Comparison of ENCODE assay signal across 2 cellular contexts in the genomic region with DNA sequence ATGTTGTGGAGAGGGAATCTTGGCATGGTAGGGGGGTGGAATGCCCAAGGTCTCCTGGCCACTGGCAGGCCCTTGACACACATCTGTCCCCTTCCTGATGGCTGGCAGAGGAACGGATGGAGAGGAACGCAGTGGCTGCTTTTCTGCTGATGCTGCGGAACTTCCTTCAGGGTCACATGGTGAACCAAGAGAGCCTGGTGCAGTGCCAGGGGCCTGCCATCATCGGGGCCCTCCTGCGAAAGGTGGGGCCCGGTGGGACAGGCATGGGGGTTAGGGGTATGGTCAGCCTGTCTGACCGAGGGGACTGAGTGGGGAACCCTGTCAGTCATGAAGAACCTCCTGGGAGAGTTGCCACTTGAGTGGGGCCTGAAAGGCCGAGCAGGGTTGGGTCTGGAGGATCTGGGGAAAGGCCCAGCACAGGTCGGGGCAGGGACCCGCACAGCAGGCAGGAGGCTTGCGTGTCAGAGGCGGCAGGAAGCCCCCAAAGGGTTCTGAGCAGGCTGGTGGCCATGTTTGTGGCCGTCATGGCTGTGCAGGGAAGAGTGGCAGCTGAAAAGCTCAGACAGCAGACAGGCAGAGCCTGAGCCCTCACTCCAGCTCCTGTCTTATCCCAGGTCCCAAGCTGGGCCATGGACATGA.
TF ChIP-seq lines count a peak whose summit lies in the region.

No MANE protein-coding gene starts in this region.

TF ChIP-seq in SK-N-SH, 30 proteins besides CTCF, POLR2A, EP300 and RAD21:
- TF ChIP-seq, protein P1, sequence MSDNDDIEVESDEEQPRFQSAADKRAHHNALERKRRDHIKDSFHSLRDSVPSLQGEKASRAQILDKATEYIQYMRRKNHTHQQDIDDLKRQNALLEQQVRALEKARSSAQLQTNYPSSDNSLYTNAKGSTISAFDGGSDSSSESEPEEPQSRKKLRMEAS (IDR thresholded peaks at IDR 0.05; ENCODE audit: low read depth) = no peak
- TF ChIP-seq FOXJ3 (CRISPR knock-in tag; IDR thresholded peaks at IDR 0.05) (no peak), MEF2A (IDR thresholded peaks at IDR 0.05; ENCODE audit: borderline replicate concordance, low read depth) (no peak), TCF12 (IDR thresholded peaks at IDR 0.05) (no peak), EZH2phosphoT487 (IDR thresholded peaks at IDR 0.05; ENCODE audit: borderline replicate concordance, low read depth) (no peak), POLR2AphosphoS5 (IDR thresholded peaks at IDR 0.05; ENCODE audit: low read depth, low read length) (no peak), TAF1 (IDR thresholded peaks at IDR 0.05; ENCODE audit: borderline replicate concordance, low read depth, low read length) (no peak), MXI1 (IDR thresholded peaks at IDR 0.05; ENCODE audit: low read depth, low read length) (no peak), RFX5 (IDR thresholded peaks at IDR 0.05; ENCODE audit: low read length) (no peak), YY1 (IDR thresholded peaks at IDR 0.05; ENCODE audit: low read depth) (no peak), GABPA (IDR thresholded peaks at IDR 0.05; ENCODE audit: low read depth) (no peak), RXRA (IDR thresholded peaks at IDR 0.05; ENCODE audit: borderline replicate concordance, low read depth) (no peak), ELF1 (IDR thresholded peaks at IDR 0.05) (no peak)
- TF ChIP-seq, protein P2, sequence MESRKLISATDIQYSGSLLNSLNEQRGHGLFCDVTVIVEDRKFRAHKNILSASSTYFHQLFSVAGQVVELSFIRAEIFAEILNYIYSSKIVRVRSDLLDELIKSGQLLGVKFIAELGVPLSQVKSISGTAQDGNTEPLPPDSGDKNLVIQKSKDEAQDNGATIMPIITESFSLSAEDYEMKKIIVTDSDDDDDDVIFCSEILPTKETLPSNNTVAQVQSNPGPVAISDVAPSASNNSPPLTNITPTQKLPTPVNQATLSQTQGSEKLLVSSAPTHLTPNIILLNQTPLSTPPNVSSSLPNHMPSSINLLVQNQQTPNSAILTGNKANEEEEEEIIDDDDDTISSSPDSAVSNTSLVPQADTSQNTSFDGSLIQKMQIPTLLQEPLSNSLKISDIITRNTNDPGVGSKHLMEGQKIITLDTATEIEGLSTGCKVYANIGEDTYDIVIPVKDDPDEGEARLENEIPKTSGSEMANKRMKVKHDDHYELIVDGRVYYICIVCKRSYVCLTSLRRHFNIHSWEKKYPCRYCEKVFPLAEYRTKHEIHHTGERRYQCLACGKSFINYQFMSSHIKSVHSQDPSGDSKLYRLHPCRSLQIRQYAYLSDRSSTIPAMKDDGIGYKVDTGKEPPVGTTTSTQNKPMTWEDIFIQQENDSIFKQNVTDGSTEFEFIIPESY (IDR thresholded peaks at IDR 0.05; ENCODE audit: borderline replicate concordance, low read depth) = no peak
- TF ChIP-seq, protein P3, sequence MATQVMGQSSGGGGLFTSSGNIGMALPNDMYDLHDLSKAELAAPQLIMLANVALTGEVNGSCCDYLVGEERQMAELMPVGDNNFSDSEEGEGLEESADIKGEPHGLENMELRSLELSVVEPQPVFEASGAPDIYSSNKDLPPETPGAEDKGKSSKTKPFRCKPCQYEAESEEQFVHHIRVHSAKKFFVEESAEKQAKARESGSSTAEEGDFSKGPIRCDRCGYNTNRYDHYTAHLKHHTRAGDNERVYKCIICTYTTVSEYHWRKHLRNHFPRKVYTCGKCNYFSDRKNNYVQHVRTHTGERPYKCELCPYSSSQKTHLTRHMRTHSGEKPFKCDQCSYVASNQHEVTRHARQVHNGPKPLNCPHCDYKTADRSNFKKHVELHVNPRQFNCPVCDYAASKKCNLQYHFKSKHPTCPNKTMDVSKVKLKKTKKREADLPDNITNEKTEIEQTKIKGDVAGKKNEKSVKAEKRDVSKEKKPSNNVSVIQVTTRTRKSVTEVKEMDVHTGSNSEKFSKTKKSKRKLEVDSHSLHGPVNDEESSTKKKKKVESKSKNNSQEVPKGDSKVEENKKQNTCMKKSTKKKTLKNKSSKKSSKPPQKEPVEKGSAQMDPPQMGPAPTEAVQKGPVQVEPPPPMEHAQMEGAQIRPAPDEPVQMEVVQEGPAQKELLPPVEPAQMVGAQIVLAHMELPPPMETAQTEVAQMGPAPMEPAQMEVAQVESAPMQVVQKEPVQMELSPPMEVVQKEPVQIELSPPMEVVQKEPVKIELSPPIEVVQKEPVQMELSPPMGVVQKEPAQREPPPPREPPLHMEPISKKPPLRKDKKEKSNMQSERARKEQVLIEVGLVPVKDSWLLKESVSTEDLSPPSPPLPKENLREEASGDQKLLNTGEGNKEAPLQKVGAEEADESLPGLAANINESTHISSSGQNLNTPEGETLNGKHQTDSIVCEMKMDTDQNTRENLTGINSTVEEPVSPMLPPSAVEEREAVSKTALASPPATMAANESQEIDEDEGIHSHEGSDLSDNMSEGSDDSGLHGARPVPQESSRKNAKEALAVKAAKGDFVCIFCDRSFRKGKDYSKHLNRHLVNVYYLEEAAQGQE (IDR thresholded peaks at IDR 0.05; ENCODE audit: low read depth, low read length) = no peak
- TF ChIP-seq, protein P4, sequence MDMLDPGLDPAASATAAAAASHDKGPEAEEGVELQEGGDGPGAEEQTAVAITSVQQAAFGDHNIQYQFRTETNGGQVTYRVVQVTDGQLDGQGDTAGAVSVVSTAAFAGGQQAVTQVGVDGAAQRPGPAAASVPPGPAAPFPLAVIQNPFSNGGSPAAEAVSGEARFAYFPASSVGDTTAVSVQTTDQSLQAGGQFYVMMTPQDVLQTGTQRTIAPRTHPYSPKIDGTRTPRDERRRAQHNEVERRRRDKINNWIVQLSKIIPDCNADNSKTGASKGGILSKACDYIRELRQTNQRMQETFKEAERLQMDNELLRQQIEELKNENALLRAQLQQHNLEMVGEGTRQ (IDR thresholded peaks at IDR 0.05; ENCODE audit: borderline replicate concordance, low read depth, low read length) = no peak

TF ChIP-seq in SK-N-SH treated with all-trans-retinoic acid at 6 μM for 48 hours, 23 proteins besides CTCF, POLR2A, EP300 and RAD21:
- TF ChIP-seq ARNTL (CRISPR knock-in tag; IDR thresholded peaks at IDR 0.05; ENCODE audit: borderline replicate concordance, low read depth) (no peak), CSDC2 (CRISPR knock-in tag; IDR thresholded peaks at IDR 0.05) (no peak), RARB (CRISPR knock-in tag; IDR thresholded peaks at IDR 0.05) (no peak), TOX (CRISPR knock-in tag; IDR thresholded peaks at IDR 0.05; ENCODE audit: borderline replicate concordance) (no peak), ZC3H10 (CRISPR knock-in tag; IDR thresholded peaks at IDR 0.05) (no peak), GLIS3 (CRISPR knock-in tag; IDR thresholded peaks at IDR 0.05) (no peak), TCF4 (CRISPR knock-in tag; IDR thresholded peaks at IDR 0.05; ENCODE audit: borderline replicate concordance) (no peak), ZFP30 (CRISPR knock-in tag; IDR thresholded peaks at IDR 0.05) (no peak), ESRRG (CRISPR knock-in tag; IDR thresholded peaks at IDR 0.05) (no peak), ZNF70 (CRISPR knock-in tag; IDR thresholded peaks at IDR 0.05) (no peak), BACH2 (CRISPR knock-in tag; IDR thresholded peaks at IDR 0.05; ENCODE audit: borderline replicate concordance) (no peak), ZNF565 (CRISPR knock-in tag; conservative IDR thresholded peaks at IDR 0.05; ENCODE audit: low read depth) (no peak), ISL1 (CRISPR knock-in tag; IDR thresholded peaks at IDR 0.05) (no peak)
- TF ChIP-seq, protein P5, sequence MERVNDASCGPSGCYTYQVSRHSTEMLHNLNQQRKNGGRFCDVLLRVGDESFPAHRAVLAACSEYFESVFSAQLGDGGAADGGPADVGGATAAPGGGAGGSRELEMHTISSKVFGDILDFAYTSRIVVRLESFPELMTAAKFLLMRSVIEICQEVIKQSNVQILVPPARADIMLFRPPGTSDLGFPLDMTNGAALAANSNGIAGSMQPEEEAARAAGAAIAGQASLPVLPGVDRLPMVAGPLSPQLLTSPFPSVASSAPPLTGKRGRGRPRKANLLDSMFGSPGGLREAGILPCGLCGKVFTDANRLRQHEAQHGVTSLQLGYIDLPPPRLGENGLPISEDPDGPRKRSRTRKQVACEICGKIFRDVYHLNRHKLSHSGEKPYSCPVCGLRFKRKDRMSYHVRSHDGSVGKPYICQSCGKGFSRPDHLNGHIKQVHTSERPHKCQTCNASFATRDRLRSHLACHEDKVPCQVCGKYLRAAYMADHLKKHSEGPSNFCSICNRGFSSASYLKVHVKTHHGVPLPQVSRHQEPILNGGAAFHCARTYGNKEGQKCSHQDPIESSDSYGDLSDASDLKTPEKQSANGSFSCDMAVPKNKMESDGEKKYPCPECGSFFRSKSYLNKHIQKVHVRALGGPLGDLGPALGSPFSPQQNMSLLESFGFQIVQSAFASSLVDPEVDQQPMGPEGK (CRISPR knock-in tag; IDR thresholded peaks at IDR 0.05; ENCODE audit: borderline replicate concordance) = no peak
